ENCODE assay signal across 13 cellular contexts in the genomic region with DNA sequence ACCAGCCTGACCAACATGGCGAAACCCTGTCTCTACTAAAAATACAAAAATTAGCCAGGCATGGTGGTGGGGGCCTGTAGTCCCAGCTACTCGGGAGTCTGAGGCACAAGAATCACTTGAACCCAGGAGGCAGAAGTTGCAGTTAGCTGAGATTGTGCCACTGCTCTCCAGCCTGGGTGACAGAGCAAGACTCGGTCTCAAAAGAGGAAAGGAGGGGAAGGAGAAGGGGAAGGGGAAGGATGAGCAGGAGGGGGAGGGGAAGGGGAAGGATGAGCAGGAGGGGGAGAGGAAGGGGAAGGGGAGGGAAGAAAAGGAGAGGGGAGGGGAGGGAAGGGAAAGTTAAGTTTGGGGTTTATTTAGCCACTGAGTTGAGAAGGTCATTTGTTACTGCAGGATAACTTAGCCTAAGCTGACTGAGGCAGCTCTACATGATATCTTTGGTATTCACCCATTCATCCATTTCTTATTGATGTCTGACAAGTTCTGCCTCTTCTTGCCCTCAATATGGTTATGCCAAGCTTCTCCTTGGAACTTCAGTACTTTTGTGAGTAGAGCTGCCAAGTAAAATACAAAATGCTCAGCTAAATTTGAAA. TPM values are rescaled to one million over a fixed set of nuclear protein-coding genes. Genes with fewer than 3 reads are reported as not detected.
DNase-seq lines count a peak whose midpoint lies in the region; ATAC-seq, FAIRE-seq and TF ChIP-seq lines count a peak whose summit lies in the region.
"Had no signal": no experiment of that assay in that cellular context is flagged by ENCODE, and none has a peak within 500 bp of the region (broad histone marks: within the 10 kb centered on the region; RNA-seq: fewer than 3 reads in every experiment).

No MANE protein-coding gene starts in this region.

- CTCF ChIA-PET in HepG2 (lab: Yijun Ruan, JAX; ENCODE audit: low intra/inter-chr PET ratio, low total read pairs), result no interaction called here

- BruUV-seq in HepG2 (replicated peaks; lab: Mats Ljungman, UMichigan), result no TSS peak

- TF ChIP-seq EP300 in HepG2 (IDR thresholded peaks at IDR 0.05; ENCODE audit: low read depth in 2 of 2, low read length in 2 of 2), result no peak
- TF ChIP-seq EP300 in HepG2 (CRISPR knock-in tag; IDR thresholded peaks at IDR 0.05; ENCODE audit: borderline replicate concordance), result no peak

- no peak for ATAC-seq in HepG2
- ATAC-seq: GM23338 had no signal

- no peak overlapping the region for H2AFZ ChIP-seq in HepG2 (ENCODE audit: low read length)
- H2AFZ ChIP-seq: GM23338 had no signal

- H4K20me1 ChIP-seq in HepG2 (ENCODE audit: insufficient read depth, low read length), result no peaks in the 10 kb centered on the region

- intact Hi-C loops in HepG2 (cut with micrococcal nuclease; ENCODE audit: unreplicated experiment), result no loop called here

- no peak overlapping the region for H3K4me2 ChIP-seq in HepG2 (ENCODE audit: low read depth, low read length)
- H3K4me2 ChIP-seq: GM23338, KMS-11 had no signal

- in situ Hi-C loops in HepG2 (cut with HindIII; ENCODE audit: extremely low pct_ligation_motif_present, low pct_unique_long_range_greater_than_20kb), result no loop called here

- no peak overlapping the region for H3K9ac ChIP-seq in HepG2 (ENCODE audit: insufficient read depth, low read depth, low read length)
- H3K9ac ChIP-seq: KMS-11 had no signal

- no peak overlapping the region for H3K4me3 ChIP-seq in HepG2 (replicated peaks in 1 of 3; ENCODE audit: insufficient read depth in 1 of 3, low read depth in 2 of 3, low read length in 3 of 3)
- H3K4me3 ChIP-seq: GM23338 had no signal

- H3K9me3 ChIP-seq in HepG2 (ENCODE audit: low read length), result no peaks in the 10 kb centered on the region

- no peaks in the 10 kb centered on the region for H3K79me2 ChIP-seq in HepG2 (ENCODE audit: insufficient read depth, low read length)

- no peak for TF ChIP-seq RAD21 in HepG2 (CRISPR knock-in tag; IDR thresholded peaks at IDR 0.05)

- no peak for FAIRE-seq in HepG2 (lab: Jason Lieb, UNC)
- no peak for FAIRE-seq in D721Med (lab: Jason Lieb, UNC)
- FAIRE-seq: GM12891, H54 had no signal

- TF ChIP-seq POLR2A in HepG2 (IDR thresholded peaks at IDR 0.05; ENCODE audit: insufficient read depth in 1 of 2, low read depth in 2 of 2, low read length in 2 of 2), result no peak

- POLR2A ChIA-PET in HepG2 (lab: Yijun Ruan, JAX), result interaction anchor here (0.9 to 2.6 kb wide), 3 partner anchors 14 to 57 kb away, joined by 3 to 12 read pairs (median 5); partner anchors contain the start of gene ABHD2

- DNase-seq in CMK (ENCODE audit: low read depth) (peak; percentile 73), SKM-1 (lab: John Stamatoyannopoulos, UW; ENCODE audit: unreplicated experiment) (peak; percentile 68), HepG2 (ENCODE audit: low spot score) (no peak), NOMO-1 treated with DMSO at 0.1 percent for 48 hours (lab: John Stamatoyannopoulos, UW; ENCODE audit: unreplicated experiment) (no peak), kidney glomerular epithelial cell (lab: John Stamatoyannopoulos, UW) (no peak), D721Med (ENCODE audit: insufficient read length, low spot score) (no peak)
- DNase-seq: CD4-positive, alpha-beta memory T cell; HCEC 1CT had no signal

- no peaks in the 10 kb centered on the region; a peak in 1 of 5 replicates for H3K27me3 ChIP-seq in HepG2 (ENCODE audit: control insufficient read depth in 1 of 2, insufficient read depth in 2 of 2, low read length in 2 of 2)

- no peaks in the 10 kb centered on the region for H3K36me3 ChIP-seq in HepG2 (replicated peaks in 1 of 2; ENCODE audit: control insufficient read depth in 1 of 2, insufficient read depth in 2 of 2, low read length in 2 of 2)

- peaks cover 42% of the 10 kb centered on the region for H3K4me1 ChIP-seq in HepG2 (ENCODE audit: insufficient read depth, low read length)

- H3K27ac ChIP-seq in HepG2 (ENCODE audit: extremely low read length, insufficient read depth, low read length), result no peak overlapping the region
- H3K27ac ChIP-seq: C4-2B, KMS-11 had no signal

- TF ChIP-seq CTCF in HepG2 (CRISPR knock-in tag; IDR thresholded peaks at IDR 0.05), result no peak
- no peak for TF ChIP-seq CTCF in D721Med (IDR thresholded peaks at IDR 0.05; ENCODE audit: insufficient read depth, missing control alignments)

- 56% methylated on average over 3 of the region's 3 CpGs for WGBS in HepG2 (ENCODE audit: low lambda C conversion rate)

TF ChIP-seq in HepG2, 621 proteins besides CTCF, POLR2A, EP300 and RAD21:
- no peak for TF ChIP-seq MXD1 (CRISPR knock-in tag; IDR thresholded peaks at IDR 0.05)
- peak; percentile 65; the same call in 1 of the 2 replicates for TF ChIP-seq ZNF12 (CRISPR knock-in tag; IDR thresholded peaks at IDR 0.05)
- peak; percentile 95 for TF ChIP-seq HNRNPK (IDR thresholded peaks at IDR 0.05; ENCODE audit: low read depth, low read length, poor library complexity, severe bottlenecking)

RNA-seq across cellular contexts. Expression of gene ABHD2, which starts 15.9 kb away (rescaled TPM):
- 12.2 and 22.4 TPM in 2 replicates for total RNA-seq in HepG2 (2016; rRNA removed; fragmentation: Illumina TruSeq; extraction: Trizol)
- total RNA-seq in HepG2 (2016; cell fraction: cytosol; rRNA removed; fragmentation: Illumina TruSeq; extraction: Trizol; ENCODE audit: low read depth), result 15.9 and 19.0 TPM in 2 replicates
- 10.3 and 18.8 TPM in 2 replicates for total RNA-seq in HepG2 (2016; cell fraction: insoluble cytoplasmic fraction; rRNA removed; fragmentation: Illumina TruSeq; extraction: Trizol)
- 6.0 and 7.4 TPM in 2 replicates for total RNA-seq in HepG2 (2016; cell fraction: membrane; rRNA removed; fragmentation: Illumina TruSeq; extraction: Trizol)
- total RNA-seq in HepG2 (2016; cell fraction: nucleus; rRNA removed; fragmentation: Illumina TruSeq; extraction: Trizol), result 23.2 and 26.5 TPM in 2 replicates
- polyA plus RNA-seq in HepG2 (2011; rRNA removed), result 14.8 and 16.9 TPM in 2 replicates
- 11.8 and 13.6 TPM in 2 replicates for polyA plus RNA-seq in HepG2 (2011; cell fraction: cytosol; rRNA removed)
- 11.3 and 12.7 TPM in 2 replicates for polyA plus RNA-seq in HepG2 (2011; cell fraction: nucleus; rRNA removed)
- polyA plus RNA-seq in HepG2 (2012), result 11.9 and 13.1 TPM in 2 replicates
- polyA plus RNA-seq in HepG2 (2016; cell fraction: cytosol; fragmentation: Illumina TruSeq; extraction: Trizol; ENCODE audit: low read depth), result 0.63 and 1.1 TPM in 2 replicates
- polyA plus RNA-seq in HepG2 (2016; cell fraction: insoluble cytoplasmic fraction; fragmentation: Illumina TruSeq; extraction: Trizol; ENCODE audit: low read depth), result 5.3 and 6.4 TPM in 2 replicates
- polyA plus RNA-seq in HepG2 (2016; cell fraction: membrane; fragmentation: Illumina TruSeq; extraction: Trizol; ENCODE audit: low read depth), result 0.93 and 1.0 TPM in 2 replicates
- polyA plus RNA-seq in HepG2 (2016; cell fraction: nucleus; fragmentation: Illumina TruSeq; extraction: Trizol; ENCODE audit: insufficient read depth, low read depth), result 12.2 and 14.4 TPM in 2 replicates
- polyA minus RNA-seq in HepG2 (2011; rRNA and poly(A)+ RNA removed; ENCODE audit: low replicate concordance), result 91.3 and 104 TPM in 2 replicates
- polyA minus RNA-seq in HepG2 (2011; cell fraction: cytosol; rRNA and poly(A)+ RNA removed), result 14.3 and 22.4 TPM in 2 replicates
- polyA minus RNA-seq in HepG2 (2011; cell fraction: nucleus; rRNA and poly(A)+ RNA removed), result 20.5 and 26.2 TPM in 2 replicates

Comparison
In these comparisons a context has a peak if more than half of its experiments do, and no peak if none do; other contexts are left out.
1. DNase-seq: peak in CMK (single experiment) and SKM-1 (single experiment); none in HepG2 (single experiment), NOMO-1 treated with DMSO at 0.1 percent for 48 hours (single experiment), kidney glomerular epithelial cell (single experiment) and D721Med (single experiment).